8 cellular contexts compared by ENCODE assay signal in the genomic region with DNA sequence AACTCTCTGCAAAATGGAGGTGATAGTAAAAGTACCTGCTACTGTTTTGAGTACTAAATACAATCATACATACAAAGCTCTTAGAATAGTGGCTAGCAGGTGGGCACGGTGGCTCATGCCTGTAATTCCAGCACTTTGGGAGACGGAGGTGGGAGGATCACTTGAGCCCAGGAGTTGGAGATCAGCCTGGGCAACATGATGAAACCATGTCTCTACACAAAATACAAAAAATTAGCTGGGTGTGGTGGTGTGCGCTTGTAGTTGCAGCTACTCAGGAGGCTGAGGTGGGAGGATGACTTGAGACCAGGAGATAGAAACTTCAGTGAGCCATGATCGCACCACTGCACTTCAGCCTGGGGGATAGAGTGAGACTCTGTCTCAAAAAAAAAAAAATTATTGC.
"Had no signal": no experiment of that assay in that cellular context is flagged by ENCODE, and none has a peak within 500 bp of the region (broad histone marks: within the 10 kb centered on the region; RNA-seq: fewer than 3 reads in every experiment).

No MANE protein-coding gene starts in this region.

- H3K4me3 ChIP-seq: GM23248, GM23338, HAP-1 had no signal

- H3K27ac ChIP-seq: GM23248 had no signal

- DNase-seq: GM23248, GOT3, H7, H9, HCEC 1CT, HFFc6 had no signal

- H3K9me3 ChIP-seq: HAP-1 had no signal

- H3K36me3 ChIP-seq: HAP-1 had no signal
